ENCODE assay signal across 11 cellular contexts in genomic region chr10:61751599-61751998, GRCh38.
DNase-seq lines count a peak whose midpoint lies in the region; ATAC-seq and TF ChIP-seq lines count a peak whose summit lies in the region.
"Had no signal": no experiment of that assay in that cellular context is flagged by ENCODE, and none has a peak within 500 bp of the region (broad histone marks: within the 10 kb centered on the region; RNA-seq: fewer than 3 reads in every experiment).

No MANE protein-coding gene starts in this region.

- H3K4me3 Mint-ChIP-seq in nephron: no peak overlapping the region
- H3K4me3 Mint-ChIP-seq: neural progenitor cell had no signal

- H3K4me1 Mint-ChIP-seq in nephron: peaks cover 59% of the 10 kb centered on the region
- H3K4me1 Mint-ChIP-seq: neural progenitor cell had no signal

- no peaks in the 10 kb centered on the region for H3K79me2 ChIP-seq in SU-DHL-6 (ENCODE audit: insufficient read depth, low read length)

- H3K27ac Mint-ChIP-seq in nephron: peak overlapping the region; percentile 94 to 96 (median 94)
- H3K27ac Mint-ChIP-seq: neural progenitor cell had no signal

- no peaks in the 10 kb centered on the region for H3K9me3 Mint-ChIP-seq in nephron
- H3K9me3 Mint-ChIP-seq: neural progenitor cell had no signal

- no peaks in the 10 kb centered on the region for H3K27me3 ChIP-seq in SU-DHL-6 (ENCODE audit: low read length)
- H3K27me3 ChIP-seq: heart right ventricle, neural progenitor cell had no signal

- H3K9ac ChIP-seq in SU-DHL-6 (ENCODE audit: low read length): peak overlapping the region; percentile 31
- H3K9ac ChIP-seq: neural progenitor cell had no signal

- DNase-seq in mucosa of gallbladder (ENCODE audit: low spot score) (no peak), NCI-H526 treated with DMSO at 0.1 percent for 48 hours (lab: John Stamatoyannopoulos, UW) (no peak), NCI-H345 treated with DMSO at 0.1 percent for 48 hours (lab: John Stamatoyannopoulos, UW; ENCODE audit: unreplicated experiment) (no peak)
- DNase-seq: DMS79 treated with DMSO at 0.1 percent for 48 hours had no signal

- no peaks in the 10 kb centered on the region for H3K27me3 Mint-ChIP-seq in nephron (ENCODE audit: low read depth)

- H3K36me3 ChIP-seq in SU-DHL-6 (ENCODE audit: low read length): no peaks in the 10 kb centered on the region
- H3K36me3 ChIP-seq: heart right ventricle, neural progenitor cell had no signal

- peaks cover 16% of the 10 kb centered on the region; the same call in 1 of the 2 replicates for H3F3A ChIP-seq in SU-DHL-6 (ENCODE audit: insufficient read depth)

- peak; percentile 13 for ATAC-seq in GM18511 (IDR thresholded peaks at IDR 0.05; ENCODE audit: unreplicated experiment)
- ATAC-seq in HG02642 (IDR thresholded peaks at IDR 0.05; ENCODE audit: poor library complexity, unreplicated experiment): peak; percentile 4
- no peak for ATAC-seq in GM19455 (IDR thresholded peaks at IDR 0.05; ENCODE audit: unreplicated experiment)

- TF ChIP-seq CTCF in SU-DHL-6 (IDR thresholded peaks at IDR 0.05; ENCODE audit: insufficient read depth, low read length, poor library complexity, severe bottlenecking) (no peak), nephron (IDR thresholded peaks at IDR 0.05; ENCODE audit: unreplicated experiment in 3 of 3) (no peak)

- H3K36me3 Mint-ChIP-seq in nephron (ENCODE audit: low read depth): no peaks in the 10 kb centered on the region
- H3K36me3 Mint-ChIP-seq: neural progenitor cell had no signal

- H3K4me2 ChIP-seq in SU-DHL-6 (ENCODE audit: low read depth, low read length, poor library complexity, severe bottlenecking): peak overlapping the region; percentile 59
- H3K4me2 ChIP-seq: neural progenitor cell had no signal

- H3K9me2 ChIP-seq in SU-DHL-6 (replicated peaks; ENCODE audit: insufficient read depth, low read length): no peaks in the 10 kb centered on the region

- H3K27ac ChIP-seq in SU-DHL-6 (ENCODE audit: low read depth, low read length): peak overlapping the region; percentile 73
- H3K27ac ChIP-seq: heart right ventricle, neural progenitor cell had no signal

- no peaks in the 10 kb centered on the region for H4K20me1 ChIP-seq in SU-DHL-6 (ENCODE audit: low read depth, low read length)

- peak overlapping the region; percentile 68 for H2AFZ ChIP-seq in SU-DHL-6 (ENCODE audit: low read depth, low read length, severe bottlenecking)
- H2AFZ ChIP-seq: neural progenitor cell had no signal

- no peaks in the 10 kb centered on the region for H3K9me3 ChIP-seq in SU-DHL-6 (ENCODE audit: insufficient read depth, low read length)
- H3K9me3 ChIP-seq: heart right ventricle had no signal

- peak overlapping the region; percentile 13 for H3K4me3 ChIP-seq in SU-DHL-6 (ENCODE audit: insufficient read depth, low read length, poor library complexity, severe bottlenecking)
- H3K4me3 ChIP-seq: heart right ventricle, neural progenitor cell had no signal
